Comparison of ENCODE assay signal across 8 cellular contexts in genomic region chr18:55402731-55403405, GRCh38.
DNase-seq lines count a peak whose midpoint lies in the region; ATAC-seq, FAIRE-seq and TF ChIP-seq lines count a peak whose summit lies in the region.

No MANE protein-coding gene starts in this region.

- H3K36me3 Mint-ChIP-seq in activated naive CD8-positive, alpha-beta T cell treated with anti-CD3 and anti-CD28 coated beads, Interleukin-2, amount 50 U/mL, for 24 hours (ENCODE audit: low read depth) = no peaks in the 10 kb centered on the region

- no peaks in the 10 kb centered on the region for H3K9me3 Mint-ChIP-seq in activated naive CD8-positive, alpha-beta T cell treated with anti-CD3 and anti-CD28 coated beads, Interleukin-2, amount 50 U/mL, for 24 hours

- no peak overlapping the region for H3K4me3 Mint-ChIP-seq in activated naive CD8-positive, alpha-beta T cell treated with anti-CD3 and anti-CD28 coated beads, Interleukin-2, amount 50 U/mL, for 24 hours

- DNase-seq in HEK293T (ENCODE audit: extremely low spot score) (no peak), SK-N-MC (ENCODE audit: low read depth, low spot score) (no peak), right atrium auricular region (ENCODE audit: low spot score) (no peak), GM12891 (ENCODE audit: insufficient read length, low spot score) (no peak)
- DNase-seq in activated naive CD8-positive, alpha-beta T cell treated with anti-CD3 and anti-CD28 coated beads, Interleukin-2, amount 50 U/mL, for 24 hours = no peak

- H3K9me3 ChIP-seq in SK-N-MC (ENCODE audit: low read depth, low read length) (no peaks in the 10 kb centered on the region), right atrium auricular region (no peaks in the 10 kb centered on the region)

- H3K36me3 ChIP-seq in SK-N-MC (ENCODE audit: insufficient read depth, low read length) (no peaks in the 10 kb centered on the region), right atrium auricular region (no peaks in the 10 kb centered on the region)

- CTCF ChIA-PET in HEK293T (lab: Yijun Ruan, JAX) = interaction anchor here (0.6 to 1.1 kb wide), 2 partner anchors 15 to 130 kb away, joined by 3 to 5 read pairs; no protein-coding TSS in a partner anchor

- H3K27me3 Mint-ChIP-seq in activated naive CD8-positive, alpha-beta T cell treated with anti-CD3 and anti-CD28 coated beads, Interleukin-2, amount 50 U/mL, for 24 hours = peaks cover 2% of the 10 kb centered on the region

- H3K4me3 ChIP-seq in SK-N-MC (peak overlapping the region; percentile 79), right atrium auricular region (peak overlapping the region in 1 of 2 donors; percentile 38), skin epidermis (peak overlapping the region in 1 of 7 experiments; percentile 4)

- ATAC-seq in HG02623 (IDR thresholded peaks at IDR 0.05; ENCODE audit: unreplicated experiment) = no peak
- ATAC-seq in activated naive CD8-positive, alpha-beta T cell treated with anti-CD3 and anti-CD28 coated beads, Interleukin-2, amount 50 U/mL, for 24 hours = no peak
- ATAC-seq in GM21367 (IDR thresholded peaks at IDR 0.05; ENCODE audit: unreplicated experiment) = no peak

- no peak for TF ChIP-seq POLR2A in GM12891 (IDR thresholded peaks at IDR 0.05; ENCODE audit: low read depth, low read length)

- peaks cover 6% of the 10 kb centered on the region for H3K4me1 Mint-ChIP-seq in activated naive CD8-positive, alpha-beta T cell treated with anti-CD3 and anti-CD28 coated beads, Interleukin-2, amount 50 U/mL, for 24 hours

- H3K27ac ChIP-seq in SK-N-MC (peak overlapping the region; percentile 89), right atrium auricular region (peak overlapping the region; percentile 70 to 84), skin epidermis (peak overlapping the region in 18 of 21 experiments; percentile 2 to 82 (median 46))

- peaks cover 0 to 35% of the 10 kb centered on the region in 2 donors for H3K4me1 ChIP-seq in right atrium auricular region

- no peak for TF ChIP-seq CTCF in right atrium auricular region (IDR thresholded peaks at IDR 0.05)

- FAIRE-seq in GM12891 (lab: Jason Lieb, UNC) = no peak

- no peaks in the 10 kb centered on the region for H3K27me3 ChIP-seq in right atrium auricular region

- H3K27ac Mint-ChIP-seq in activated naive CD8-positive, alpha-beta T cell treated with anti-CD3 and anti-CD28 coated beads, Interleukin-2, amount 50 U/mL, for 24 hours = no peak overlapping the region

- peak overlapping the region; percentile 55 for H3K9ac ChIP-seq in SK-N-MC (ENCODE audit: insufficient read length)

- POLR2A ChIA-PET in HEK293T (lab: Yijun Ruan, JAX) = no interaction called here

TF ChIP-seq in HEK293T, 16 proteins besides CTCF, POLR2A, EP300 and RAD21:
- TF ChIP-seq BHLHE40 (IDR thresholded peaks at IDR 0.05; ENCODE audit: borderline replicate concordance) (no peak), PKNOX1 (IDR thresholded peaks at IDR 0.05) (peak; percentile 55; the same call in 1 of the 2 replicates)
TF ChIP-seq in HEK293T: peak in this region for 1.

TF ChIP-seq in GM12891, 5 proteins besides CTCF, POLR2A, EP300 and RAD21:
- TF ChIP-seq SPI1 (IDR thresholded peaks at IDR 0.05; ENCODE audit: low read depth, low read length) (no peak), PAX5 (IDR thresholded peaks at IDR 0.05; ENCODE audit: insufficient read depth, low read length, severe bottlenecking) (no peak), POLR2AphosphoS5 (IDR thresholded peaks at IDR 0.05; ENCODE audit: low read depth, low read length) (no peak), TAF1 (IDR thresholded peaks at IDR 0.05; ENCODE audit: low read depth, low read length) (no peak), POU2F2 (IDR thresholded peaks at IDR 0.05; ENCODE audit: low read depth, low read length) (no peak)
